ENCODE assay signal across 1 cellular context in genomic region chr19:42522262-42522661, GRCh38. TPM values are rescaled to one million over a fixed set of nuclear protein-coding genes. Genes with fewer than 3 reads are reported as not detected.
"Had no signal": no experiment of that assay in that cellular context is flagged by ENCODE, and none has a peak within 500 bp of the region (broad histone marks: within the 10 kb centered on the region; RNA-seq: fewer than 3 reads in every experiment).

No MANE protein-coding gene starts in this region.

RNA-seq across cellular contexts. Expression of gene CEACAM1, which starts 6.0 kb away (rescaled TPM):
- total RNA-seq: IMR-90 had no signal
